12 cellular contexts compared by ENCODE assay signal in genomic region chr10:72081210-72081609, GRCh38. TPM values are rescaled to one million over a fixed set of nuclear protein-coding genes. Genes with fewer than 3 reads are reported as not detected.
A peak's percentile ranks its signal among the peaks of the same experiment; 100 is the strongest.
DNase-seq lines count a peak whose midpoint lies in the region; ATAC-seq and TF ChIP-seq lines count a peak whose summit lies in the region.
"Had no signal": no experiment of that assay in that cellular context is flagged by ENCODE, and none has a peak within 500 bp of the region (broad histone marks: within the 10 kb centered on the region; RNA-seq: fewer than 3 reads in every experiment).

No MANE protein-coding gene starts in this region.

- DNase-seq in stimulated activated naive CD8-positive, alpha-beta T cell treated with anti-CD3 and anti-CD28 coated beads, Interleukin-15, Interleukin-2, amounts not matched to agents 100 U/mL and 50 U/mL, for 24 hours: no peak
- DNase-seq in activated CD8-positive, alpha-beta T cell treated with anti-CD3 and anti-CD28 coated beads, Interleukin-2, amount 10 ng/mL, durations not matched to agents 7 days and 5 days: no peak
- no peak for DNase-seq in mesothelial cell of epicardium (ENCODE audit: low spot score in 2 of 2, unreplicated experiment in 2 of 2)
- no peak for DNase-seq in Right ventricle myocardium superior
- no peak for DNase-seq in AML-193 (lab: John Stamatoyannopoulos, UW)
- DNase-seq in cardiac septum (ENCODE audit: low spot score): no peak
- DNase-seq: GF-D8; MG63; NCI-H2227 treated with DMSO at 0.1 percent for 48 hours; stimulated activated CD4-positive, alpha-beta T cell treated with anti-CD3 and anti-CD28 coated beads, Interleukin-2, amount 100 ng/mL, for 24 hours had no signal

- CTCF ChIA-PET in activated CD8-positive, alpha-beta T cell treated with anti-CD3 and anti-CD28 coated beads, Interleukin-2, amount 10 ng/mL, durations not matched to agents 7 days and 5 days (lab: Charles Lee): no interaction called here

- no peaks in the 10 kb centered on the region for H3K9me3 Mint-ChIP-seq in stimulated activated naive CD8-positive, alpha-beta T cell treated with anti-CD3 and anti-CD28 coated beads, Interleukin-15, Interleukin-2, amounts not matched to agents 100 ng/mL and 50 ng/mL, for 24 hours
- no peaks in the 10 kb centered on the region for H3K9me3 Mint-ChIP-seq in activated CD8-positive, alpha-beta T cell treated with anti-CD3 and anti-CD28 coated beads, Interleukin-2, amount 10 ng/mL, durations not matched to agents 7 days and 5 days (ENCODE audit: insufficient read depth)
- no peaks in the 10 kb centered on the region for H3K9me3 Mint-ChIP-seq in mesothelial cell of epicardium

- H3K4me3 Mint-ChIP-seq in stimulated activated naive CD8-positive, alpha-beta T cell treated with anti-CD3 and anti-CD28 coated beads, Interleukin-15, Interleukin-2, amounts not matched to agents 100 ng/mL and 50 ng/mL, for 24 hours: no peak overlapping the region
- no peak overlapping the region for H3K4me3 Mint-ChIP-seq in activated CD8-positive, alpha-beta T cell treated with anti-CD3 and anti-CD28 coated beads, Interleukin-2, amount 10 ng/mL, durations not matched to agents 7 days and 5 days
- no peak overlapping the region for H3K4me3 Mint-ChIP-seq in mesothelial cell of epicardium

- POLR2A ChIA-PET in activated CD8-positive, alpha-beta T cell treated with anti-CD3 and anti-CD28 coated beads, Interleukin-2, amount 10 ng/mL, durations not matched to agents 7 days and 5 days (lab: Charles Lee): interaction anchor here (0.7 kb wide), 1 partner anchor 294 kb away, joined by 3 read pairs; no protein-coding TSS in a partner anchor

- intact Hi-C loops in Right ventricle myocardium superior (cut with DNase I) (no loop called here), cardiac septum (cut with DNase I) (no loop called here)

- ATAC-seq in stimulated activated naive CD8-positive, alpha-beta T cell treated with anti-CD3 and anti-CD28 coated beads, Interleukin-15, Interleukin-2, amounts not matched to agents 100 U/mL and 50 U/mL, for 24 hours: no peak
- ATAC-seq in activated CD8-positive, alpha-beta T cell treated with anti-CD3 and anti-CD28 coated beads, Interleukin-2, amount 10 ng/mL, durations not matched to agents 7 days and 5 days: no peak
- no peak for ATAC-seq in GM21737 (IDR thresholded peaks at IDR 0.05; ENCODE audit: unreplicated experiment)
- ATAC-seq in Right ventricle myocardium superior (ENCODE audit: poor library complexity): no peak

- peaks cover 93% of the 10 kb centered on the region for H3K4me1 Mint-ChIP-seq in stimulated activated naive CD8-positive, alpha-beta T cell treated with anti-CD3 and anti-CD28 coated beads, Interleukin-15, Interleukin-2, amounts not matched to agents 100 ng/mL and 50 ng/mL, for 24 hours (ENCODE audit: low read depth)
- H3K4me1 Mint-ChIP-seq in activated CD8-positive, alpha-beta T cell treated with anti-CD3 and anti-CD28 coated beads, Interleukin-2, amount 10 ng/mL, durations not matched to agents 7 days and 5 days (ENCODE audit: low read depth): peaks cover 91% of the 10 kb centered on the region
- H3K4me1 Mint-ChIP-seq in mesothelial cell of epicardium: peaks cover 34% of the 10 kb centered on the region

- TF ChIP-seq CTCF in mesothelial cell of epicardium (IDR thresholded peaks at IDR 0.05; ENCODE audit: unreplicated experiment): no peak

- peak overlapping the region; percentile 87 for H3K27ac Mint-ChIP-seq in stimulated activated naive CD8-positive, alpha-beta T cell treated with anti-CD3 and anti-CD28 coated beads, Interleukin-15, Interleukin-2, amounts not matched to agents 100 ng/mL and 50 ng/mL, for 24 hours
- peak overlapping the region; percentile 71 for H3K27ac Mint-ChIP-seq in activated CD8-positive, alpha-beta T cell treated with anti-CD3 and anti-CD28 coated beads, Interleukin-2, amount 10 ng/mL, durations not matched to agents 7 days and 5 days
- H3K27ac Mint-ChIP-seq in mesothelial cell of epicardium: peak overlapping the region; percentile 93

- no peaks in the 10 kb centered on the region for H3K27me3 Mint-ChIP-seq in stimulated activated naive CD8-positive, alpha-beta T cell treated with anti-CD3 and anti-CD28 coated beads, Interleukin-15, Interleukin-2, amounts not matched to agents 100 ng/mL and 50 ng/mL, for 24 hours
- no peaks in the 10 kb centered on the region for H3K27me3 Mint-ChIP-seq in activated CD8-positive, alpha-beta T cell treated with anti-CD3 and anti-CD28 coated beads, Interleukin-2, amount 10 ng/mL, durations not matched to agents 7 days and 5 days (ENCODE audit: low read depth)
- H3K27me3 Mint-ChIP-seq in mesothelial cell of epicardium (ENCODE audit: low read depth): peaks cover 21% of the 10 kb centered on the region

- H3K36me3 Mint-ChIP-seq in stimulated activated naive CD8-positive, alpha-beta T cell treated with anti-CD3 and anti-CD28 coated beads, Interleukin-15, Interleukin-2, amounts not matched to agents 100 ng/mL and 50 ng/mL, for 24 hours (ENCODE audit: low read depth): peaks cover 27% of the 10 kb centered on the region
- peaks cover 65% of the 10 kb centered on the region for H3K36me3 Mint-ChIP-seq in activated CD8-positive, alpha-beta T cell treated with anti-CD3 and anti-CD28 coated beads, Interleukin-2, amount 10 ng/mL, durations not matched to agents 7 days and 5 days (ENCODE audit: low read depth)
- no peaks in the 10 kb centered on the region for H3K36me3 Mint-ChIP-seq in mesothelial cell of epicardium

RNA-seq across cellular contexts. Expression of gene SPOCK2, which starts 7.1 kb away (rescaled TPM):
- total RNA-seq in activated CD8-positive, alpha-beta T cell treated with anti-CD3 and anti-CD28 coated beads, Interleukin-2, amount 10 ng/mL, durations not matched to agents 7 days and 5 days: 100 to 1,000 TPM; 261 to 268 TPM
- total RNA-seq in mesothelial cell of epicardium (26.7 to 32.4 TPM (median 28.5 TPM) in 3 replicates), Right ventricle myocardium superior (9.6 TPM), cardiac septum (7.5 TPM)
